ENCODE assay signal across 1 cellular context in the genomic region with DNA sequence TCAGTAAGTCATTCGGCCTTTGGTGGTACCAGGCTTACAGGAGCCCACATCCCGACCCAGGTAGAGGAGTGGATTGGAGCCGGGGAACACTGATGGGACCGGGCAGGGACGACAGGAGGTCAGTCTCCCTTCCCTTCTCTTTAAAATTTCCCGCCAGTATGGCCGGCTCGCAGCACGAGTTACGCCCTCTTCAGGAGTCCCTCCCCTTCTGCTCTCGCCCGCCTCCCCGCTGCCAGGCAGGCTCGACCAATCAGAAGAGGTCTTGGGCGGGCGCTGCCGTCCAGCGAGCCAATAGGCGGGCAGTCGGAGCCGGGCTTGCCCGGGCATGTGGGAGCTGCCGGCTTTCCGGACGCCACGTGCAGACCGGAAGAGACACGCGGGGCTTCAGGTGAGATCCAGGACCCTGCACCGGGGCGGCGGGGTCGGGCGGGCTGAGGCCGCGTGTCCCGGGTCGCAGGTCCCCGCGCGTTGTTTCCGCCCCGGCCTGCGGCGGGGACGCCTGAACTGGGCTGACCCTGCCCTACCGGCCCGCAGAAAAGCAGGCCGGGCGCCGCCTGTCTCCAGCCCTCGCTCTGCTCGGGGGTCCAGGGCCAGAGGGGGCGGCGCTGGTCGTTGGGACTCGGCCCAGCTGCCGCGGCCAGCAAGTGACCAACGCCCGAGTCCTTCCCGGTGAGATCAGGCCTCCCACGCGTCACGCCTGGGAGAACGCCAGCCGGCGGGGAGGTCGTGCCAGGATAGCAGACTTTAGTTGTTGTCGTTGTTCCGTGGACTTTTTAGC.
TF ChIP-seq lines count a peak whose summit lies in the region.

A gene with protein sequence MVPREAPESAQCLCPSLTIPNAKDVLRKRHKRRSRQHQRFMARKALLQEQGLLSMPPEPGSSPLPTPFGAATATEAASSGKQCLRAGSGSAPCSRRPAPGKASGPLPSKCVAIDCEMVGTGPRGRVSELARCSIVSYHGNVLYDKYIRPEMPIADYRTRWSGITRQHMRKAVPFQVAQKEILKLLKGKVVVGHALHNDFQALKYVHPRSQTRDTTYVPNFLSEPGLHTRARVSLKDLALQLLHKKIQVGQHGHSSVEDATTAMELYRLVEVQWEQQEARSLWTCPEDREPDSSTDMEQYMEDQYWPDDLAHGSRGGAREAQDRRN (plus strand): TSS at position 346 of the 778 bp plus-strand sequence. CDS start 4,870 bp downstream, outside the sequence.

TF ChIP-seq in A549, 52 proteins besides CTCF, POLR2A, EP300 and RAD21 (continued from another document):
- TF ChIP-seq FOSL2 (IDR thresholded peaks at IDR 0.05): no peak
- TF ChIP-seq FOSL2 (CRISPR knock-in tag; IDR thresholded peaks at IDR 0.05): 0 out of 2 replicates have a peak, but pooled peaks have one; percentile 4
- TF ChIP-seq MYC (IDR thresholded peaks at IDR 0.05; ENCODE audit: borderline replicate concordance, low read length): peak; percentile 100
